17 cellular contexts compared by ENCODE assay signal in genomic region chr3:195011231-195011834, GRCh38.
"Had no signal": no experiment of that assay in that cellular context is flagged by ENCODE, and none has a peak within 500 bp of the region (broad histone marks: within the 10 kb centered on the region; RNA-seq: fewer than 3 reads in every experiment).

No MANE protein-coding gene starts in this region.

- H3K4me3 ChIP-seq: ascending aorta, breast epithelium, dorsolateral prefrontal cortex, hepatocyte, prostate gland, thyroid gland had no signal

- H3K4me1 ChIP-seq: ascending aorta, breast epithelium, prostate gland had no signal

- H3K4me3 Mint-ChIP-seq: activated naive CD4-positive, alpha-beta T cell treated with anti-CD3 and anti-CD28 coated beads, Interleukin-2, amount 10 ng/mL, durations not matched to agents 7 days and 5 days; natural killer cell had no signal

- ATAC-seq: natural killer cell, right cardiac atrium had no signal

- H3K36me3 Mint-ChIP-seq: activated naive CD4-positive, alpha-beta T cell treated with anti-CD3 and anti-CD28 coated beads, Interleukin-2, amount 10 ng/mL, durations not matched to agents 7 days and 5 days; natural killer cell had no signal

- H3K27me3 ChIP-seq: ascending aorta, breast epithelium, hepatocyte, thyroid gland had no signal

- H3K9me3 Mint-ChIP-seq: activated naive CD4-positive, alpha-beta T cell treated with anti-CD3 and anti-CD28 coated beads, Interleukin-2, amount 10 ng/mL, durations not matched to agents 7 days and 5 days; activated T-helper 2 cell treated with anti-CD3 and anti-CD28 coated beads, Interferon-gamma antibody, Interleukin-2, Interleukin-4, amounts not matched to agents 10 μg/mL and 5 μg/mL and 100 μg/mL, durations not matched to agents 14 hours and 24 hours and 36 hours; natural killer cell had no signal

- DNase-seq: activated CD4-positive, alpha-beta T cell treated with anti-CD3 and anti-CD28 coated beads for 1 hour; activated CD4-positive, alpha-beta T cell treated with anti-CD3 and anti-CD28 coated beads, Interleukin-2, amount 50 U/mL, for 48 hours; activated naive CD4-positive, alpha-beta T cell treated with anti-CD3 and anti-CD28 coated beads, Interleukin-2, amount 10 ng/mL, durations not matched to agents 7 days and 5 days; kidney glomerular epithelial cell; mesendoderm; natural killer cell; occipital lobe; right cardiac atrium; T-helper 1 cell; T1000; thyroid gland had no signal

- H3K9me3 ChIP-seq: ascending aorta, breast epithelium, prostate gland, thyroid gland had no signal

- H3K4me2 ChIP-seq: hepatocyte had no signal

- H3K27ac Mint-ChIP-seq: activated naive CD4-positive, alpha-beta T cell treated with anti-CD3 and anti-CD28 coated beads, Interleukin-2, amount 10 ng/mL, durations not matched to agents 7 days and 5 days; activated T-helper 2 cell treated with anti-CD3 and anti-CD28 coated beads, Interferon-gamma antibody, Interleukin-2, Interleukin-4, amounts not matched to agents 10 μg/mL and 5 μg/mL and 100 μg/mL, durations not matched to agents 14 hours and 24 hours and 36 hours; natural killer cell had no signal

- H3K27ac ChIP-seq: ascending aorta, breast epithelium, dorsolateral prefrontal cortex, hepatocyte, prostate gland, thyroid gland had no signal

- H3K36me3 ChIP-seq: ascending aorta, breast epithelium, prostate gland, thyroid gland had no signal
